In the genomic region with DNA sequence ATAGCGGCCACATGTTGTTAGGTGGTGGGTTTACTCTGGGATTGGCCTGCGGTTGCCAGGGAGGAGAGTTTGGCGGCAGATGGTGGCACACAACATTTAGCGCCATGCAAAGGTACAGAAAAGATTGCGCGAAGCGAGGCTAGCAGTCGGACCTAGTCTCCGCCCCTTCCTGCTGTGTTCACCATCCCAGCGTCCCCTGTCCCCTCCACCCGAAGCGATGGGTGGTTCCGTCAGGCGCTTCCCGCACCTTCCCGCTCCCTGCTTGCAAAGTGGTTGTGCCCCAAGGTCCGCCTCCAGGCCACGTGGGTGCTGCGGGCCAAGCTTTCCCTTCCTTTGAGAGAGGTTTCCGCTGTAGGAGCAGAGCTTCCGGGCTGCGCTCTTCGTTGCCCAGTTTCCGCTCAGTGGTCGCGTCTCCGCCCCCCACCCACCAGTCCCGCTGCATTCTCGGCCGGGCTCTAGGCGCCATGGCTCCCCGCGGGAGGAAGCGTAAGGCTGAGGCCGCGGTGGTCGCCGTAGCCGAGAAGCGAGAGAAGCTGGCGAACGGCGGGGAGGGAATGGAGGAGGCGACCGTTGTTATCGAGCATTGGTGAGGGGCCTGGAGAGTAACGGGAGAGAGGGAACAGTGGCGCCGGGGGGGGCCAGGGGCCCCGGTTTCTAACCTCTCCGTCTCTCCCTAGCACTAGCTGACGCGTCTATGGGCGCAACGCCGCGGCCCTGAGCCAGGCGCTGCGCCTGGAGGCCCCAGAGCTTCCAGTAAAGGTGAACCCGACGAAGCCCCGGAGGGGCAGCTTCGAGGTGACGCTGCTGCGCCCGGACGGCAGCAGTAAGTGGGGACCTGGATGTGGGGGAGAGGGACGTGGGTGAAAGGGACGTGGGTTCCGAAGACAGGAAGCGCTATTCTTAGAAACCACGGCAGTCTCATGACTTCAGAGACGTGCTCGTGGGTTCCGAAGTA, we compare ENCODE assay signal across 8 cellular contexts. TPM values are rescaled to one million over a fixed set of nuclear protein-coding genes. Genes with fewer than 3 reads are reported as not detected.
DNase-seq lines count a peak whose midpoint lies in the region; ATAC-seq, FAIRE-seq and TF ChIP-seq lines count a peak whose summit lies in the region.

A gene with protein sequence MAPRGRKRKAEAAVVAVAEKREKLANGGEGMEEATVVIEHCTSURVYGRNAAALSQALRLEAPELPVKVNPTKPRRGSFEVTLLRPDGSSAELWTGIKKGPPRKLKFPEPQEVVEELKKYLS (plus strand): TSS at position 360 of the 955 bp plus-strand sequence. CDS start 105 bp downstream, at position 465.

- H3K4me1 ChIP-seq in OCI-LY3 (ENCODE audit: low read length) (peaks cover 12% of the 10 kb centered on the region), endothelial cell of umbilical vein (ENCODE audit: control insufficient read depth, extremely low read depth, insufficient read depth, low read length) (peaks cover 11% of the 10 kb centered on the region)

- POLR2A ChIA-PET in endothelial cell of umbilical vein (lab: Charles Lee), result interaction anchor here (0.7 to 1.6 kb wide), 8 partner anchors 9 to 59 kb away, joined by 3 to 5 read pairs (median 4); a partner anchor contains a TSS

- CTCF ChIA-PET in endothelial cell of umbilical vein (lab: Charles Lee), result interaction anchor here (1.0 to 3.5 kb wide), 6 partner anchors 10 to 97 kb away, joined by 3 to 45 read pairs (median 4); a partner anchor contains a TSS

- H3K36me3 ChIP-seq in OCI-LY3 (replicated peaks; ENCODE audit: low read depth, low read length) (peaks cover 45% of the 10 kb centered on the region), endothelial cell of umbilical vein (ENCODE audit: control insufficient read depth in 2 of 2, extremely low read depth in 1 of 2, insufficient read depth in 2 of 2, low read length in 2 of 2) (peaks cover 0 to 21% of the 10 kb centered on the region in 2 experiments)

- no peaks in the 10 kb centered on the region for H3K9me1 ChIP-seq in endothelial cell of umbilical vein (replicated peaks; ENCODE audit: control insufficient read depth, extremely low read depth, insufficient read depth, low read length)

- H2AFZ ChIP-seq in OCI-LY3 (ENCODE audit: low read depth, low read length) (peak within 1 kb of the TSS; percentile 44; the same call in 1 of the 2 replicates), endothelial cell of umbilical vein (ENCODE audit: low read depth, low read length) (peak within 1 kb of the TSS; percentile 50)

- DNase-seq in D341Med (ENCODE audit: low spot score), result peak; percentile 94
- DNase-seq in HuH-7 (ENCODE audit: low spot score), result peak; percentile 100
- DNase-seq in activated T-cell treated with anti-CD3 and anti-CD28 coated beads for 1 hour (ENCODE audit: low read depth), result peak; percentile 80
- peak; percentile 98 for DNase-seq in endothelial cell of umbilical vein (ENCODE audit: low read depth, low spot score)
- peak; percentile 93 for DNase-seq in midbrain (lab: John Stamatoyannopoulos, UW)
- peak; percentile 79 to 82 for DNase-seq in stimulated activated CD8-positive, alpha-beta memory T cell treated with anti-CD3 and anti-CD28 coated beads, Interleukin-2, amount 100 ng/mL, for 1 hour (ENCODE audit: low read depth in 2 of 2)

- H3K9ac ChIP-seq in OCI-LY3 (ENCODE audit: low read length) (peak within 1 kb of the TSS; percentile 97), endothelial cell of umbilical vein (replicated peaks; ENCODE audit: extremely low read depth, insufficient read depth, low read length) (peak within 1 kb of the TSS; percentile 76)

- H3K4me2 ChIP-seq in OCI-LY3 (ENCODE audit: low read length), result peak within 1 kb of the TSS; percentile 84
- H3K4me2 ChIP-seq in endothelial cell of umbilical vein (ENCODE audit: insufficient read depth, low read length), result peak within 1 kb of the TSS; percentile 95

- H3K27me3 ChIP-seq in OCI-LY3 (ENCODE audit: low read depth, low read length) (no peaks in the 10 kb centered on the region), endothelial cell of umbilical vein (ENCODE audit: control insufficient read depth in 2 of 2, insufficient read depth in 2 of 2, low read length in 2 of 2) (no peaks in the 10 kb centered on the region)

- intact Hi-C loops in endothelial cell of umbilical vein (cut with micrococcal nuclease), result loop anchor here (1.0 to 2.0 kb wide), 5 partner anchors 21 to 74 kb away; a partner anchor contains a TSS

- TF ChIP-seq POLR2A in endothelial cell of umbilical vein (IDR thresholded peaks at IDR 0.05; ENCODE audit: low read depth, low read length), result peak; percentile 95

- BruUV-seq in endothelial cell of umbilical vein (replicated peaks; lab: Mats Ljungman, UMichigan), result no TSS peak

- H3K9me3 ChIP-seq in OCI-LY3 (ENCODE audit: insufficient read depth, low read length) (no peaks in the 10 kb centered on the region), endothelial cell of umbilical vein (replicated peaks; ENCODE audit: control insufficient read depth, insufficient read depth, low read length) (no peaks in the 10 kb centered on the region)

- H3K27ac ChIP-seq in OCI-LY3 (ENCODE audit: low read length), result peak within 1 kb of the TSS; percentile 83
- peak within 1 kb of the TSS; percentile 71 for H3K27ac ChIP-seq in endothelial cell of umbilical vein (ENCODE audit: insufficient read depth, low read depth, low read length)

- TF ChIP-seq CTCF in OCI-LY3 (IDR thresholded peaks at IDR 0.05; ENCODE audit: low read depth, low read length) (no peak), endothelial cell of umbilical vein (IDR thresholded peaks at IDR 0.05; ENCODE audit: extremely low read depth in 1 of 2, insufficient read depth in 1 of 2, low read depth in 1 of 2, low read length in 2 of 2) (no peak)

- H4K20me1 ChIP-seq in OCI-LY3 (ENCODE audit: insufficient read depth, low read length) (0 out of 2 replicates have a peak, but pooled peaks cover 4% of the 10 kb centered on the region), endothelial cell of umbilical vein (replicated peaks; ENCODE audit: control insufficient read depth, extremely low read depth, insufficient read depth, low read length) (no peaks in the 10 kb centered on the region)

- ATAC-seq in GM21515 (IDR thresholded peaks at IDR 0.05; ENCODE audit: unreplicated experiment), result peak; percentile 90

- H3K4me3 ChIP-seq in OCI-LY3 (ENCODE audit: low read length), result peak within 1 kb of the TSS; percentile 88
- peak within 1 kb of the TSS; percentile 55 to 94 (median 75) for H3K4me3 ChIP-seq in endothelial cell of umbilical vein (replicated peaks in 1 of 3; ENCODE audit: insufficient read depth in 1 of 3, low read depth in 1 of 3, low read length in 3 of 3)

- dilution Hi-C loops in endothelial cell of umbilical vein (cut with MboI; ENCODE audit: extremely low pct_ligation_motif_present, low sequenced_read_pairs), result no loop called here

- H3K79me2 ChIP-seq in OCI-LY3 (ENCODE audit: low read length) (peaks cover 29% of the 10 kb centered on the region), endothelial cell of umbilical vein (ENCODE audit: control insufficient read depth, insufficient read depth, low read length) (peaks cover 12% of the 10 kb centered on the region)

- FAIRE-seq in endothelial cell of umbilical vein (lab: Jason Lieb, UNC), result peak; percentile 99

TF ChIP-seq in endothelial cell of umbilical vein, 7 proteins besides CTCF, POLR2A, EP300 and RAD21:
- no peak for TF ChIP-seq JUN (IDR thresholded peaks at IDR 0.05; ENCODE audit: borderline replicate concordance, insufficient read depth, insufficient read length, low read depth)
- no peak for TF ChIP-seq EZH2 (IDR thresholded peaks at IDR 0.05; ENCODE audit: borderline replicate concordance, low read depth, low read length, severe bottlenecking)
- no peak for TF ChIP-seq FOS (IDR thresholded peaks at IDR 0.05; ENCODE audit: borderline replicate concordance, insufficient read depth, low read length)
- peak; percentile 98 for TF ChIP-seq POLR2AphosphoS5 (IDR thresholded peaks at IDR 0.05; ENCODE audit: insufficient read depth, low read depth, low read length)
- peak; percentile 82 for TF ChIP-seq MYC (IDR thresholded peaks at IDR 0.05; ENCODE audit: low read depth, low read length)
- no peak for TF ChIP-seq GATA2 (IDR thresholded peaks at IDR 0.05; ENCODE audit: insufficient read depth, insufficient read length, low read depth, low read length)
- TF ChIP-seq, protein P1, sequence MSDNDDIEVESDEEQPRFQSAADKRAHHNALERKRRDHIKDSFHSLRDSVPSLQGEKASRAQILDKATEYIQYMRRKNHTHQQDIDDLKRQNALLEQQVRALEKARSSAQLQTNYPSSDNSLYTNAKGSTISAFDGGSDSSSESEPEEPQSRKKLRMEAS (IDR thresholded peaks at IDR 0.05; ENCODE audit: insufficient read depth, insufficient read length), result peak; percentile 97

RNA-seq across cellular contexts. Expression of the gene that starts here (rescaled TPM):
- 161 and 167 TPM in 2 replicates for total RNA-seq in endothelial cell of umbilical vein
- 218 and 247 TPM in 2 replicates for polyA plus RNA-seq in endothelial cell of umbilical vein
- polyA plus RNA-seq in endothelial cell of umbilical vein (2011; cell fraction: cytosol; rRNA removed), result 118 and 162 TPM in 2 replicates
- polyA plus RNA-seq in endothelial cell of umbilical vein (2011; cell fraction: nucleus; rRNA removed), result 66.1 and 97.0 TPM in 2 replicates
- polyA plus RNA-seq in endothelial cell of umbilical vein (2012), result 120 and 149 TPM in 2 replicates
- polyA minus RNA-seq in endothelial cell of umbilical vein, result 21.4 and 25.1 TPM in 2 replicates
- 41.6 TPM for polyA minus RNA-seq in endothelial cell of umbilical vein (2011; cell fraction: cytosol; rRNA and poly(A)+ RNA removed)
- 26.5 and 33.3 TPM in 2 replicates for polyA minus RNA-seq in endothelial cell of umbilical vein (2011; cell fraction: nucleus; rRNA and poly(A)+ RNA removed)

Comparison
In these comparisons a context has a peak if more than half of its experiments do, and no peak if none do; other contexts are left out.
1. Peak in every context shown above with its lines: DNase-seq, ATAC-seq, H3K4me3 ChIP-seq and H3K27ac ChIP-seq.